In genomic region chr12:50082644-50083043, GRCh38 we compare ENCODE assay signal across 21 cellular contexts. TPM values are rescaled to one million over a fixed set of nuclear protein-coding genes. Genes with fewer than 3 reads are reported as not detected.
DNase-seq lines count a peak whose midpoint lies in the region; ATAC-seq, FAIRE-seq and TF ChIP-seq lines count a peak whose summit lies in the region.
"Had no signal": no experiment of that assay in that cellular context is flagged by ENCODE, and none has a peak within 500 bp of the region (broad histone marks: within the 10 kb centered on the region; RNA-seq: fewer than 3 reads in every experiment).

No MANE protein-coding gene starts in this region.

- TF ChIP-seq POLR2A in A549 (IDR thresholded peaks at IDR 0.05; ENCODE audit: low read length) = no peak

- H3K36me3 ChIP-seq in Caco-2 (ENCODE audit: control insufficient read depth, insufficient read depth, low read length) = peaks cover 8% of the 10 kb centered on the region
- peaks cover 0 to 21% (median 0%) of the 10 kb centered on the region in 3 experiments for H3K36me3 ChIP-seq in naive thymus-derived CD4-positive, alpha-beta T cell (ENCODE audit: control insufficient read depth in 2 of 3, insufficient read depth in 3 of 3, low read length in 3 of 3)

- H3K4me2 ChIP-seq in A549 = peak overlapping the region; percentile 95
- H3K4me2 ChIP-seq: KMS-11 had no signal

- H3K9me3 ChIP-seq in A549 (no peaks in the 10 kb centered on the region), Caco-2 (no peaks in the 10 kb centered on the region)
- H3K9me3 ChIP-seq in naive thymus-derived CD4-positive, alpha-beta T cell (ENCODE audit: control insufficient read depth in 2 of 3, low read length in 3 of 3) = no peaks in the 10 kb centered on the region
- H3K9me3 ChIP-seq: sigmoid colon had no signal

- BruUV-seq in Caco-2 (replicated peaks; lab: Mats Ljungman, UMichigan) = no TSS peak

- no peaks in the 10 kb centered on the region for H3K27me3 Mint-ChIP-seq in Caco-2 (ENCODE audit: insufficient read depth, unreplicated experiment)
- H3K27me3 Mint-ChIP-seq in activated naive CD8-positive, alpha-beta T cell treated with anti-CD3 and anti-CD28 coated beads, Interleukin-2, amount 50 U/mL, for 24 hours = no peaks in the 10 kb centered on the region
- no peaks in the 10 kb centered on the region for H3K27me3 Mint-ChIP-seq in naive thymus-derived CD4-positive, alpha-beta T cell
- H3K27me3 Mint-ChIP-seq: activated CD8-positive, alpha-beta memory T cell treated with anti-CD3 and anti-CD28 coated beads, Interleukin-2, amount 10 ng/mL, durations not matched to agents 7 days and 5 days had no signal

- POLR2A ChIA-PET in A549 (lab: Yijun Ruan, JAX) = interaction anchor here (1.4 to 1.5 kb wide), 2 partner anchors 19 to 84 kb away, joined by 4 to 5 read pairs; partner anchors contain the start of gene CERS5
- POLR2A ChIA-PET in Caco-2 (lab: Charles Lee) = interaction anchor here (0.5 to 1.7 kb wide), 8 partner anchors 12 to 342 kb away, joined by 3 to 19 read pairs (median 4); partner anchors contain the start of genes COX14, RACGAP1 and TMBIM6
- POLR2A ChIA-PET in naive thymus-derived CD4-positive, alpha-beta T cell (lab: Charles Lee) = interaction anchor here (0.6 to 5.2 kb wide), 2 partner anchors 29 to 87 kb away, joined by 3 to 53 read pairs; partner anchors contain the start of gene COX14

- no peak for TF ChIP-seq EP300 in A549 (IDR thresholded peaks at IDR 0.05)

- no peaks in the 10 kb centered on the region for H3K9me3 Mint-ChIP-seq in Caco-2 (ENCODE audit: unreplicated experiment)
- no peaks in the 10 kb centered on the region for H3K9me3 Mint-ChIP-seq in activated naive CD8-positive, alpha-beta T cell treated with anti-CD3 and anti-CD28 coated beads, Interleukin-2, amount 50 U/mL, for 24 hours
- peaks cover 0 to 1% (median 0%) of the 10 kb centered on the region in 11 donors for H3K9me3 Mint-ChIP-seq in naive thymus-derived CD4-positive, alpha-beta T cell
- H3K9me3 Mint-ChIP-seq: H9 had no signal

- H3K27ac ChIP-seq in A549 = peak overlapping the region; percentile 77 to 99
- peak overlapping the region; percentile 27 for H3K27ac ChIP-seq in naive thymus-derived CD4-positive, alpha-beta T cell (ENCODE audit: low read depth, low read length)
- H3K27ac ChIP-seq: KMS-11, sigmoid colon had no signal

- peaks cover 26% of the 10 kb centered on the region for H3K36me3 Mint-ChIP-seq in Caco-2 (ENCODE audit: insufficient read depth, unreplicated experiment)
- peaks cover 4% of the 10 kb centered on the region for H3K36me3 Mint-ChIP-seq in activated naive CD8-positive, alpha-beta T cell treated with anti-CD3 and anti-CD28 coated beads, Interleukin-2, amount 50 U/mL, for 24 hours (ENCODE audit: low read depth)
- peaks cover 0 to 4% (median 0%) of the 10 kb centered on the region in 5 donors for H3K36me3 Mint-ChIP-seq in naive thymus-derived CD4-positive, alpha-beta T cell
- H3K36me3 Mint-ChIP-seq: activated CD8-positive, alpha-beta memory T cell treated with anti-CD3 and anti-CD28 coated beads, Interleukin-2, amount 10 ng/mL, durations not matched to agents 7 days and 5 days had no signal

- peaks cover 37% of the 10 kb centered on the region for H3K4me1 Mint-ChIP-seq in Caco-2 (ENCODE audit: low read depth, unreplicated experiment)
- peaks cover 35% of the 10 kb centered on the region for H3K4me1 Mint-ChIP-seq in activated naive CD8-positive, alpha-beta T cell treated with anti-CD3 and anti-CD28 coated beads, Interleukin-2, amount 50 U/mL, for 24 hours
- H3K4me1 Mint-ChIP-seq in naive thymus-derived CD4-positive, alpha-beta T cell = peaks cover 6 to 32% (median 28%) of the 10 kb centered on the region in 7 donors

- peak; percentile 30 to 44; a peak in 5 of 6 replicates for ATAC-seq in A549
- peak; percentile 27 for ATAC-seq in activated naive CD8-positive, alpha-beta T cell treated with anti-CD3 and anti-CD28 coated beads, Interleukin-2, amount 50 U/mL, for 24 hours
- no peak for ATAC-seq in naive thymus-derived CD4-positive, alpha-beta T cell
- ATAC-seq in HG02610 (IDR thresholded peaks at IDR 0.05; ENCODE audit: unreplicated experiment) = no peak
- ATAC-seq: activated CD8-positive, alpha-beta memory T cell treated with anti-CD3 and anti-CD28 coated beads, Interleukin-2, amount 10 ng/mL, durations not matched to agents 7 days and 5 days; PC-3 had no signal

- peak overlapping the region; percentile 93 for H3K27ac Mint-ChIP-seq in Caco-2 (ENCODE audit: unreplicated experiment)
- H3K27ac Mint-ChIP-seq in activated naive CD8-positive, alpha-beta T cell treated with anti-CD3 and anti-CD28 coated beads, Interleukin-2, amount 50 U/mL, for 24 hours = peak overlapping the region; percentile 9
- H3K27ac Mint-ChIP-seq in naive thymus-derived CD4-positive, alpha-beta T cell = peak overlapping the region in 2 of 9 donors; percentile 33 to 71
- H3K27ac Mint-ChIP-seq: activated CD8-positive, alpha-beta memory T cell treated with anti-CD3 and anti-CD28 coated beads, Interleukin-2, amount 10 ng/mL, durations not matched to agents 7 days and 5 days had no signal

- H3K4me3 Mint-ChIP-seq in Caco-2 (ENCODE audit: unreplicated experiment) = peak overlapping the region; percentile 68
- H3K4me3 Mint-ChIP-seq in activated naive CD8-positive, alpha-beta T cell treated with anti-CD3 and anti-CD28 coated beads, Interleukin-2, amount 50 U/mL, for 24 hours = no peak overlapping the region
- H3K4me3 Mint-ChIP-seq in naive thymus-derived CD4-positive, alpha-beta T cell = peak overlapping the region in 1 of 10 donors; percentile 18

- TF ChIP-seq CTCF in A549 (IDR thresholded peaks at IDR 0.05) (no peak), Caco-2 (IDR thresholded peaks at IDR 0.05; ENCODE audit: insufficient read depth in 1 of 2, low read depth in 1 of 2, low read length in 1 of 2, severe bottlenecking in 1 of 2, unreplicated experiment in 1 of 2) (peak in 1 of 2 experiments; percentile 10)

- H3K4me3 ChIP-seq in A549 (no peak overlapping the region), Caco-2 (ENCODE audit: low read depth, low read length) (no peak overlapping the region)
- no peak overlapping the region for H3K4me3 ChIP-seq in naive thymus-derived CD4-positive, alpha-beta T cell (ENCODE audit: low read length)
- H3K4me3 ChIP-seq: sigmoid colon had no signal

- no peak for TF ChIP-seq RAD21 in A549 (conservative IDR thresholded peaks at IDR 0.05 in 1 of 2, IDR thresholded peaks at IDR 0.05 in 1 of 2)

- FAIRE-seq in A549 (lab: Jason Lieb, UNC) = no peak
- FAIRE-seq: endometrium had no signal

- WGBS in A549 (ENCODE audit: missing lambda C conversion rate) = 14% methylated on average over 7 of the region's 7 CpGs

- intact Hi-C loops in Caco-2 (cut with micrococcal nuclease; ENCODE audit: unreplicated experiment) = no loop called here
- intact Hi-C loops in naive thymus-derived CD4-positive, alpha-beta T cell (cut with micrococcal nuclease) = loop anchor here in 1 of 2 donors (10.0 kb wide), 2 partner anchors 458 to 1972 kb away; partner anchors contain the start of genes NR4A1 and PRPF40B

- peak in 1 of 2 experiments; percentile 89 for DNase-seq in A549 (ENCODE audit: low read depth in 1 of 2, low spot score in 1 of 2)
- peak; percentile 87 to 93 for DNase-seq in Caco-2
- no peak for DNase-seq in activated naive CD8-positive, alpha-beta T cell treated with anti-CD3 and anti-CD28 coated beads, Interleukin-2, amount 50 U/mL, for 24 hours
- no peak for DNase-seq in naive thymus-derived CD4-positive, alpha-beta T cell
- no peak for DNase-seq in NCI-H2029 (lab: John Stamatoyannopoulos, UW)
- DNase-seq in NCI-H2107 (lab: John Stamatoyannopoulos, UW) = no peak
- DNase-seq in stimulated activated naive CD4-positive, alpha-beta T cell (lab: John Stamatoyannopoulos, UW) = no peak
- DNase-seq: activated CD8-positive, alpha-beta memory T cell treated with anti-CD3 and anti-CD28 coated beads, Interleukin-2, amount 10 ng/mL, durations not matched to agents 7 days and 5 days; central memory CD4-positive, alpha-beta T cell; DND-41; foreskin melanocyte; H9; NCI-H187 treated with DMSO at 0.1 percent for 48 hours; NCI-H526; nucleus accumbens; PC-3; sigmoid colon had no signal

- H3K4me1 ChIP-seq in A549 (peaks cover 36% of the 10 kb centered on the region), Caco-2 (peaks cover 40% of the 10 kb centered on the region)
- H3K4me1 ChIP-seq in naive thymus-derived CD4-positive, alpha-beta T cell (ENCODE audit: control insufficient read depth in 2 of 2, insufficient read depth in 2 of 2, low read length in 2 of 2) = peaks cover 0 to 5% of the 10 kb centered on the region in 2 donors

- no peaks in the 10 kb centered on the region for H3K27me3 ChIP-seq in Caco-2 (replicated peaks; ENCODE audit: control insufficient read depth, insufficient read depth, low read length)
- no peaks in the 10 kb centered on the region for H3K27me3 ChIP-seq in naive thymus-derived CD4-positive, alpha-beta T cell (ENCODE audit: control insufficient read depth in 2 of 2, insufficient read depth in 2 of 2, low read length in 2 of 2)
- H3K27me3 ChIP-seq: sigmoid colon had no signal

- CTCF ChIA-PET in A549 (lab: Yijun Ruan, JAX) = interaction anchor here (0.6 to 33.6 kb wide), 14 partner anchors 8 to 342 kb away, joined by 3 to 708 read pairs (median 4); partner anchors contain the start of genes AQP5, AQP6, CERS5 and COX14
- CTCF ChIA-PET in Caco-2 (lab: Charles Lee) = interaction anchor here (0.5 to 2.1 kb wide), 23 partner anchors 8 to 951 kb away, joined by 3 to 47 read pairs (median 3); partner anchors contain the start of genes CERS5 and COX14
- CTCF ChIA-PET in naive thymus-derived CD4-positive, alpha-beta T cell (lab: Charles Lee) = interaction anchor here (1.0 to 1.5 kb wide), 4 partner anchors 8 to 137 kb away, joined by 3 to 5 read pairs (median 4); partner anchors contain the start of gene COX14

RNA-seq across cellular contexts. Expression of gene SMARCD1, which starts 2.5 kb away (rescaled TPM):
- polyA plus RNA-seq in A549 (2011; rRNA removed) (80.7 and 113 TPM in 2 replicates), A549 (2017; fragmentation: RNase III; extraction: RNeasy Plus Mini Kit Qiagen cat#74134 plus additional on column Dnase treatment) (56.1 to 62.5 TPM (median 62.1 TPM) in 3 replicates)
- polyA plus RNA-seq in A549 (2012; cell fraction: cytosol; rRNA removed) = 51.0 and 73.8 TPM in 2 replicates
- 74.5 and 105 TPM in 2 replicates for polyA plus RNA-seq in A549 (2012; cell fraction: nucleus; rRNA removed)
- 114 and 136 TPM in 2 replicates for polyA minus RNA-seq in A549 (2011; rRNA and poly(A)+ RNA removed)
- 142 and 158 TPM in 2 replicates for total RNA-seq in Caco-2 (2022)
- total RNA-seq in naive thymus-derived CD4-positive, alpha-beta T cell = 10 to 100 TPM; 65.1 to 88.5 (median 67.5) TPM
- polyA plus RNA-seq in naive thymus-derived CD4-positive, alpha-beta T cell = 10 to 100 TPM in 1 of 2 donors, 1 to 10 TPM in 1; 9.5 to 16.6 TPM

RNA-seq across cellular contexts. Expression of gene GPD1, which starts 21.2 kb away (rescaled TPM):
- 0.44 and 0.52 TPM in 2 replicates for polyA plus RNA-seq in A549 (2011; rRNA removed)
- polyA plus RNA-seq in A549 (2012; cell fraction: cytosol; rRNA removed) = 0.08 and 0.09 TPM in 2 replicates
- 0.64 and 1.9 TPM in 2 replicates for polyA plus RNA-seq in A549 (2012; cell fraction: nucleus; rRNA removed)
- 0.07 to 0.13 TPM (median 0.10 TPM) in 3 replicates for polyA plus RNA-seq in A549 (2017; fragmentation: RNase III; extraction: RNeasy Plus Mini Kit Qiagen cat#74134 plus additional on column Dnase treatment)
- 0.29 TPM in 1 of 2 replicates, not detected in the other for polyA minus RNA-seq in A549 (2011; rRNA and poly(A)+ RNA removed)
- total RNA-seq in Caco-2 (2022) = 1.5 and 1.9 TPM in 2 replicates
- total RNA-seq in naive thymus-derived CD4-positive, alpha-beta T cell = 1 to 10 TPM in 2 of 5 experiments, under 1 TPM in 3; 0.50 to 1.5 (median 0.60) TPM
- not detected for polyA plus RNA-seq in naive thymus-derived CD4-positive, alpha-beta T cell

RNA-seq across cellular contexts. Expression of gene ASIC1, which starts 25.2 kb away (rescaled TPM):
- polyA plus RNA-seq in A549 (2011; rRNA removed) (6.0 and 7.8 TPM in 2 replicates), A549 (2017; fragmentation: RNase III; extraction: RNeasy Plus Mini Kit Qiagen cat#74134 plus additional on column Dnase treatment) (6.2 to 8.5 TPM (median 6.7 TPM) in 3 replicates)
- 8.5 and 10.4 TPM in 2 replicates for polyA plus RNA-seq in A549 (2012; cell fraction: cytosol; rRNA removed)
- polyA plus RNA-seq in A549 (2012; cell fraction: nucleus; rRNA removed) = 24.1 and 26.2 TPM in 2 replicates
- 7.9 and 8.7 TPM in 2 replicates for polyA minus RNA-seq in A549 (2011; rRNA and poly(A)+ RNA removed)
- total RNA-seq in Caco-2 (2022) = 15.6 and 17.8 TPM in 2 replicates
- 10 to 100 TPM in 1 of 5 experiments, 1 to 10 TPM in 3, under 1 TPM in 1; 0.34 to 10.1 (median 2.0) TPM for total RNA-seq in naive thymus-derived CD4-positive, alpha-beta T cell
- polyA plus RNA-seq in naive thymus-derived CD4-positive, alpha-beta T cell = under 1 TPM; 0.14 to 0.51 TPM
- total RNA-seq: lung microvascular endothelial cell had no signal

RNA-seq across cellular contexts. Expression of gene COX14, which starts 29.4 kb away (rescaled TPM):
- 134 and 147 TPM in 2 replicates for polyA plus RNA-seq in A549 (2011; rRNA removed)
- polyA plus RNA-seq in A549 (2012; cell fraction: cytosol; rRNA removed) = 204 and 239 TPM in 2 replicates
- polyA plus RNA-seq in A549 (2012; cell fraction: nucleus; rRNA removed) = 85.7 and 86.1 TPM in 2 replicates
- polyA plus RNA-seq in A549 (2017; fragmentation: RNase III; extraction: RNeasy Plus Mini Kit Qiagen cat#74134 plus additional on column Dnase treatment) = 87.9 to 112 TPM (median 93.3 TPM) in 3 replicates
- polyA minus RNA-seq in A549 (2011; rRNA and poly(A)+ RNA removed) = 59.2 and 73.2 TPM in 2 replicates
- 85.0 and 86.3 TPM in 2 replicates for total RNA-seq in Caco-2 (2022)
- total RNA-seq in naive thymus-derived CD4-positive, alpha-beta T cell = 10 to 100 TPM; 37.2 to 49.4 (median 46.9) TPM
- polyA plus RNA-seq in naive thymus-derived CD4-positive, alpha-beta T cell = 100 to 1,000 TPM; 202 to 244 TPM

RNA-seq across cellular contexts. Expression of gene RACGAP1, which starts 57.4 kb away (rescaled TPM):
- 99.2 and 103 TPM in 2 replicates for polyA plus RNA-seq in A549 (2011; rRNA removed)
- polyA plus RNA-seq in A549 (2012; cell fraction: cytosol; rRNA removed) = 41.0 and 49.1 TPM in 2 replicates
- 33.7 and 52.9 TPM in 2 replicates for polyA plus RNA-seq in A549 (2012; cell fraction: nucleus; rRNA removed)
- 94.9 to 116 TPM (median 107 TPM) in 3 replicates for polyA plus RNA-seq in A549 (2017; fragmentation: RNase III; extraction: RNeasy Plus Mini Kit Qiagen cat#74134 plus additional on column Dnase treatment)
- 154 and 173 TPM in 2 replicates for polyA minus RNA-seq in A549 (2011; rRNA and poly(A)+ RNA removed)
- total RNA-seq in Caco-2 (2022) = 122 and 131 TPM in 2 replicates
- total RNA-seq in naive thymus-derived CD4-positive, alpha-beta T cell = 100 to 1,000 TPM in 1 of 5 experiments, 10 to 100 TPM in 1, 1 to 10 TPM in 3; 4.2 to 111 (median 8.0) TPM
- polyA plus RNA-seq in naive thymus-derived CD4-positive, alpha-beta T cell = 10 to 100 TPM in 1 of 2 donors, 1 to 10 TPM in 1; 8.6 to 11.1 TPM

Comparison
In these comparisons a context has a peak if more than half of its experiments do, and no peak if none do; other contexts are left out.
1. ATAC-seq: peak in A549 (2 of 2) and activated naive CD8-positive, alpha-beta T cell treated with anti-CD3 and anti-CD28 coated beads, Interleukin-2, amount 50 U/mL, for 24 hours (single experiment); none in naive thymus-derived CD4-positive, alpha-beta T cell (single experiment) and HG02610 (single experiment).
2. DNase-seq: peak in Caco-2 (2 of 2); none in activated naive CD8-positive, alpha-beta T cell treated with anti-CD3 and anti-CD28 coated beads, Interleukin-2, amount 50 U/mL, for 24 hours (single experiment), naive thymus-derived CD4-positive, alpha-beta T cell (0 of 9), NCI-H2029 (single experiment), NCI-H2107 (single experiment) and stimulated activated naive CD4-positive, alpha-beta T cell (0 of 6).